ENCODE assay signal across 10 cellular contexts in genomic region chr1:53316058-53316741, GRCh38. TPM values are rescaled to one million over a fixed set of nuclear protein-coding genes. Genes with fewer than 3 reads are reported as not detected.
DNase-seq lines count a peak whose midpoint lies in the region; ATAC-seq and TF ChIP-seq lines count a peak whose summit lies in the region.
"Had no signal": no experiment of that assay in that cellular context is flagged by ENCODE, and none has a peak within 500 bp of the region (broad histone marks: within the 10 kb centered on the region; RNA-seq: fewer than 3 reads in every experiment).

No MANE protein-coding gene starts in this region.

- TF ChIP-seq CTCF in AG04449 (IDR thresholded peaks at IDR 0.05; ENCODE audit: insufficient read depth, low read length, missing control alignments) (peak; percentile 10), WERI-Rb-1 (IDR thresholded peaks at IDR 0.05; ENCODE audit: low read depth, low read length) (peak; percentile 24; the same call in 1 of the 2 replicates), Peyer's patch (IDR thresholded peaks at IDR 0.05) (peak in 1 of 6 experiments; percentile 9)

- H3K4me1 ChIP-seq in Peyer's patch = no peaks in the 10 kb centered on the region

- peaks cover 9% of the 10 kb centered on the region for H3K36me3 Mint-ChIP-seq in natural killer cell treated with Interleukin-12 subunit alpha and Interleukin-12 subunit beta and Interleukin-15 and Interleukin-18, amount 100 ng/mL, for 72 hours

- CTCF ChIA-PET in AG04449 (lab: Yijun Ruan, JAX) = interaction anchor here (0.7 to 1.7 kb wide), 3 partner anchors 9 to 78 kb away, joined by 3 to 4 read pairs (median 3); no protein-coding TSS in a partner anchor

- no peak for TF ChIP-seq POLR2A in Peyer's patch (IDR thresholded peaks at IDR 0.05)

- peaks cover 10 to 32% of the 10 kb centered on the region in 2 donors for H3K4me1 Mint-ChIP-seq in natural killer cell treated with Interleukin-12 subunit alpha and Interleukin-12 subunit beta and Interleukin-15 and Interleukin-18, amount 100 ng/mL, for 72 hours (ENCODE audit: low read depth in 2 of 2)

- no peaks in the 10 kb centered on the region for H3K27me3 ChIP-seq in WERI-Rb-1 (ENCODE audit: insufficient read depth, low read depth, severe bottlenecking)
- no peaks in the 10 kb centered on the region for H3K27me3 ChIP-seq in Peyer's patch
- H3K27me3 ChIP-seq: heart right ventricle had no signal

- no peaks in the 10 kb centered on the region for H3K27me3 Mint-ChIP-seq in natural killer cell treated with Interleukin-12 subunit alpha and Interleukin-12 subunit beta and Interleukin-15 and Interleukin-18, amount 100 ng/mL, for 72 hours

- H3K36me3 ChIP-seq in WERI-Rb-1 (peaks cover 85% of the 10 kb centered on the region), Peyer's patch (no peaks in the 10 kb centered on the region)
- H3K36me3 ChIP-seq: heart right ventricle had no signal

- H3K4me3 ChIP-seq in AG04449 (ENCODE audit: low read depth, low read length) (no peak overlapping the region), WERI-Rb-1 (ENCODE audit: low read depth, low read length) (no peak overlapping the region), Peyer's patch (no peak overlapping the region)
- H3K4me3 ChIP-seq: heart right ventricle had no signal

- H3K4me3 Mint-ChIP-seq in natural killer cell treated with Interleukin-12 subunit alpha and Interleukin-12 subunit beta and Interleukin-15 and Interleukin-18, amount 100 ng/mL, for 72 hours = no peak overlapping the region

- no peaks in the 10 kb centered on the region for H3K9me3 Mint-ChIP-seq in natural killer cell treated with Interleukin-12 subunit alpha and Interleukin-12 subunit beta and Interleukin-15 and Interleukin-18, amount 100 ng/mL, for 72 hours

- no peaks in the 10 kb centered on the region for H3K9me3 ChIP-seq in WERI-Rb-1 (ENCODE audit: severe bottlenecking)
- H3K9me3 ChIP-seq in Peyer's patch = no peaks in the 10 kb centered on the region
- H3K9me3 ChIP-seq: heart right ventricle had no signal

- no peak for DNase-seq in AG04449 (ENCODE audit: low read depth, low spot score)
- DNase-seq in EL = peak; percentile 15
- peak; percentile 54 for DNase-seq in WERI-Rb-1
- DNase-seq in iPS-NIHi11 (ENCODE audit: low spot score) = peak; percentile 56
- no peak for DNase-seq in Peyer's patch
- no peak for DNase-seq in natural killer cell treated with Interleukin-12 subunit alpha and Interleukin-12 subunit beta and Interleukin-15 and Interleukin-18, amount 100 ng/mL, for 72 hours (ENCODE audit: low spot score)
- DNase-seq: heart right ventricle, nucleus accumbens had no signal

- no peak for ATAC-seq in natural killer cell treated with Interleukin-12 subunit alpha and Interleukin-12 subunit beta and Interleukin-15 and Interleukin-18, amount 100 ng/mL, for 72 hours
- ATAC-seq in GM21447 (IDR thresholded peaks at IDR 0.05; ENCODE audit: unreplicated experiment) (no peak), GM18858 (IDR thresholded peaks at IDR 0.05; ENCODE audit: unreplicated experiment) (no peak)

- POLR2A ChIA-PET in AG04449 (lab: Yijun Ruan, JAX) = no interaction called here

- peak overlapping the region; percentile 83 for H3K27ac ChIP-seq in WERI-Rb-1
- no peak overlapping the region for H3K27ac ChIP-seq in Peyer's patch
- H3K27ac ChIP-seq: heart right ventricle had no signal

- H3K27ac Mint-ChIP-seq in natural killer cell treated with Interleukin-12 subunit alpha and Interleukin-12 subunit beta and Interleukin-15 and Interleukin-18, amount 100 ng/mL, for 72 hours = peak overlapping the region in 1 of 2 donors; percentile 67

RNA-seq across cellular contexts. Expression of gene LRP8, which starts 11.7 kb away (rescaled TPM):
- total RNA-seq in Peyer's patch = 10 to 100 TPM in 1 of 4 donors, 1 to 10 TPM in 3; 4.5 to 33.8 (median 5.0) TPM
- total RNA-seq in natural killer cell treated with Interleukin-12 subunit alpha and Interleukin-12 subunit beta and Interleukin-15 and Interleukin-18, amount 100 ng/mL, for 72 hours = 100 to 1,000 TPM in 1 of 2 donors, 10 to 100 TPM in 1; 87.8 to 194 TPM

Comparison
In these comparisons a context has a peak if more than half of its experiments do, and no peak if none do; other contexts are left out.
1. DNase-seq: peak in EL (single experiment), WERI-Rb-1 (single experiment) and iPS-NIHi11 (single experiment); none in AG04449 (single experiment), Peyer's patch (0 of 3) and natural killer cell treated with Interleukin-12 subunit alpha and Interleukin-12 subunit beta and Interleukin-15 and Interleukin-18, amount 100 ng/mL, for 72 hours (single experiment).